In genomic region chr9:104322581-104322980, GRCh38 we compare ENCODE assay signal across 19 cellular contexts.
DNase-seq lines count a peak whose midpoint lies in the region; ATAC-seq, FAIRE-seq and TF ChIP-seq lines count a peak whose summit lies in the region.
"Had no signal": no experiment of that assay in that cellular context is flagged by ENCODE, and none has a peak within 500 bp of the region (broad histone marks: within the 10 kb centered on the region; RNA-seq: fewer than 3 reads in every experiment).

No MANE protein-coding gene starts in this region.

- no peaks in the 10 kb centered on the region for H3K9me3 ChIP-seq in H1 (ENCODE audit: insufficient read depth in 2 of 2, low read depth in 1 of 2, low read length in 1 of 2)
- no peaks in the 10 kb centered on the region for H3K9me3 ChIP-seq in neural progenitor cell (ENCODE audit: low read depth)
- no peaks in the 10 kb centered on the region for H3K9me3 ChIP-seq in stomach
- no peaks in the 10 kb centered on the region for H3K9me3 ChIP-seq in CD4-positive, alpha-beta T cell (ENCODE audit: control insufficient read depth, low read length)

- H4K8ac ChIP-seq in H1 (ENCODE audit: extremely low read depth, insufficient read depth, low read length), result no peak overlapping the region

- H2BK20ac ChIP-seq in H1 (ENCODE audit: low read length), result no peak overlapping the region

- no peaks in the 10 kb centered on the region for H3K36me3 ChIP-seq in GM23338 (ENCODE audit: insufficient read depth)
- H3K36me3 ChIP-seq in H1 (ENCODE audit: control insufficient read depth in 2 of 4, insufficient read depth in 4 of 4, low read length in 3 of 4), result no peaks in the 10 kb centered on the region
- H3K36me3 ChIP-seq in neural progenitor cell, result no peaks in the 10 kb centered on the region
- no peaks in the 10 kb centered on the region for H3K36me3 ChIP-seq in stomach

- no peak overlapping the region for H2AK5ac ChIP-seq in H1 (ENCODE audit: low read depth, low read length)

- H3K9me2 ChIP-seq in GM23338 (ENCODE audit: insufficient read depth), result no peaks in the 10 kb centered on the region

- H2BK120ac ChIP-seq in H1 (replicated peaks; ENCODE audit: low read depth, low read length), result no peak overlapping the region

- no peak overlapping the region for H3K14ac ChIP-seq in H1 (ENCODE audit: insufficient read length)

- no peak overlapping the region for H3K4me2 ChIP-seq in GM23338
- no peak overlapping the region for H3K4me2 ChIP-seq in H1 (ENCODE audit: insufficient read depth in 1 of 2, low read depth in 2 of 2, low read length in 2 of 2)
- no peak overlapping the region for H3K4me2 ChIP-seq in neural progenitor cell

- ATAC-seq in GM23338, result no peak
- ATAC-seq in CD4-positive, alpha-beta T cell (ENCODE audit: poor library complexity), result no peak
- ATAC-seq: GM12878 had no signal

- H3K4me3 Mint-ChIP-seq in GM23338 (no peak overlapping the region), neural progenitor cell (no peak overlapping the region)
- no peak overlapping the region for H3K4me3 Mint-ChIP-seq in CD4-positive, alpha-beta T cell
- H3K4me3 Mint-ChIP-seq: CD4-positive, CD25-positive, alpha-beta regulatory T cell; CD8-positive, alpha-beta memory T cell had no signal

- POLR2A ChIA-PET in H1 (lab: Charles Lee; ENCODE audit: partially characterized antibody), result no interaction called here
- POLR2A ChIA-PET in CD4-positive, alpha-beta T cell (lab: Charles Lee), result no interaction called here

- H3K79me2 ChIP-seq in GM23338 (replicated peaks; ENCODE audit: insufficient read depth) (no peaks in the 10 kb centered on the region), H1 (ENCODE audit: control insufficient read depth in 1 of 2, insufficient read depth in 2 of 2, low read length in 2 of 2) (no peaks in the 10 kb centered on the region), neural progenitor cell (ENCODE audit: low read depth) (no peaks in the 10 kb centered on the region)

- no peak for TF ChIP-seq EP300 in H1 (IDR thresholded peaks at IDR 0.05; ENCODE audit: borderline replicate concordance in 1 of 2, low read depth in 2 of 2, low read length in 2 of 2)
- TF ChIP-seq EP300 in stomach (IDR thresholded peaks at IDR 0.05), result no peak

- H2BK5ac ChIP-seq in H1 (ENCODE audit: low read depth, low read length), result no peak overlapping the region

- no peak overlapping the region for H3K56ac ChIP-seq in H1 (replicated peaks; ENCODE audit: insufficient read length, low read depth, low read length)

- WGBS in H1 (ENCODE audit: extremely low coverage in 1 of 2, insufficient coverage in 1 of 2, insufficient read length in 1 of 2, insufficient replicate concordance in 2 of 2, low coverage in 1 of 2, low lambda C conversion rate in 2 of 2, missing lambda C conversion rate in 1 of 2), 2 experiments, result 98% methylated on average over 3 of the region's 3 CpGs; no CpG with 5 or more reads in 1 of the 2 experiments
- 47 to 87% (median 67%) methylated on average over 3 of the region's 3 CpGs for WGBS in stomach, 5 donors

- TF ChIP-seq POLR2A in H1 (IDR thresholded peaks at IDR 0.05; ENCODE audit: control extremely low read depth in 1 of 2, low read depth in 2 of 2, low read length in 2 of 2), result no peak
- TF ChIP-seq POLR2A in stomach (IDR thresholded peaks at IDR 0.05), result no peak

- H4K20me1 ChIP-seq in GM23338 (replicated peaks; ENCODE audit: insufficient read depth), result no peaks in the 10 kb centered on the region
- H4K20me1 ChIP-seq in H1 (replicated peaks in 1 of 2; ENCODE audit: control insufficient read depth in 1 of 2, insufficient read depth in 2 of 2, low read length in 2 of 2), result no peaks in the 10 kb centered on the region
- H4K20me1 ChIP-seq in neural progenitor cell (ENCODE audit: low read depth), result no peaks in the 10 kb centered on the region

- no peak for TF ChIP-seq RAD21 in H1 (IDR thresholded peaks at IDR 0.05 in 1 of 2, conservative IDR thresholded peaks at IDR 0.05 in 1 of 2; ENCODE audit: low read depth in 2 of 2, low read length in 2 of 2)

- CTCF ChIA-PET in H1 (lab: Charles Lee; ENCODE audit: partially characterized antibody), result interaction anchor here (3.4 kb wide), 1 partner anchor 147 kb away, joined by 8 read pairs; no protein-coding TSS in a partner anchor
- CTCF ChIA-PET in CD4-positive, alpha-beta T cell (lab: Charles Lee), result no interaction called here

- H3K4me3 ChIP-seq in GM23338, result no peak overlapping the region
- H3K4me3 ChIP-seq in H1 (ENCODE audit: extremely low read depth in 1 of 4, insufficient read depth in 2 of 4, low read depth in 3 of 4, low read length in 4 of 4), result no peak overlapping the region
- no peak overlapping the region for H3K4me3 ChIP-seq in neural progenitor cell
- no peak overlapping the region for H3K4me3 ChIP-seq in stomach
- H3K4me3 ChIP-seq: GM12878 had no signal

- no peak overlapping the region for H3K9ac ChIP-seq in H1 (replicated peaks in 1 of 4; ENCODE audit: extremely low read depth in 1 of 4, low read depth in 3 of 4, low read length in 3 of 4)
- no peak overlapping the region for H3K9ac ChIP-seq in neural progenitor cell

- H4K91ac ChIP-seq in H1 (replicated peaks; ENCODE audit: insufficient read length, low read length), result no peak overlapping the region

- no peak overlapping the region; the same call in 1 of the 2 replicates for H3K27ac Mint-ChIP-seq in GM23338
- no peak overlapping the region for H3K27ac Mint-ChIP-seq in neural progenitor cell
- H3K27ac Mint-ChIP-seq in CD4-positive, alpha-beta T cell, result no peak overlapping the region
- H3K27ac Mint-ChIP-seq: CD4-positive, CD25-positive, alpha-beta regulatory T cell; CD8-positive, alpha-beta memory T cell had no signal

- no peak overlapping the region for H2BK15ac ChIP-seq in H1 (ENCODE audit: low read length)

- intact Hi-C loops in stomach (cut with DNase I; ENCODE audit: low total_unique reads), result no loop called here
- intact Hi-C loops in CD4-positive, alpha-beta T cell (cut with DNase I, micrococcal nuclease), result no loop called here

- no peaks in the 10 kb centered on the region for H3K27me3 ChIP-seq in GM23338 (ENCODE audit: insufficient read depth)
- no peaks in the 10 kb centered on the region for H3K27me3 ChIP-seq in H1 (replicated peaks in 1 of 4; ENCODE audit: control insufficient read depth in 3 of 4, extremely low read depth in 1 of 4, insufficient read depth in 3 of 4, low read length in 3 of 4)
- H3K27me3 ChIP-seq in neural progenitor cell, result no peaks in the 10 kb centered on the region
- H3K27me3 ChIP-seq in stomach, result no peaks in the 10 kb centered on the region
- no peaks in the 10 kb centered on the region for H3K27me3 ChIP-seq in CD4-positive, alpha-beta T cell (ENCODE audit: control insufficient read depth, insufficient read depth, low read length)

- H3K4me1 Mint-ChIP-seq in GM23338, result peaks cover 3% of the 10 kb centered on the region; the same call in 2 of the 3 replicates
- no peaks in the 10 kb centered on the region for H3K4me1 Mint-ChIP-seq in neural progenitor cell
- H3K4me1 Mint-ChIP-seq in CD4-positive, alpha-beta T cell (ENCODE audit: low read depth), result no peaks in the 10 kb centered on the region
- H3K4me1 Mint-ChIP-seq: CD4-positive, CD25-positive, alpha-beta regulatory T cell; CD8-positive, alpha-beta memory T cell had no signal

- TF ChIP-seq CTCF in GM23338 (conservative IDR thresholded peaks at IDR 0.05; ENCODE audit: low read depth in 2 of 2) (no peak), H1 (IDR thresholded peaks at IDR 0.05; ENCODE audit: control extremely low read depth in 1 of 3, insufficient read depth in 1 of 3, low read depth in 1 of 3, low read length in 3 of 3) (no peak), neural progenitor cell (IDR thresholded peaks at IDR 0.05) (no peak), stomach (IDR thresholded peaks at IDR 0.05) (no peak)
- no peak for TF ChIP-seq CTCF in CD4-positive, alpha-beta T cell (IDR thresholded peaks at IDR 0.05)

- no peak overlapping the region for H3K23ac ChIP-seq in H1 (ENCODE audit: insufficient read length)

- no peak for FAIRE-seq in H1 (lab: Jason Lieb, UNC)
- FAIRE-seq: D721Med, GM12878 had no signal

- H4K5ac ChIP-seq in H1 (ENCODE audit: insufficient read length, low read depth, low read length), result no peak overlapping the region

- DNase-seq in GM23338 (ENCODE audit: low spot score) (no peak), H1 (ENCODE audit: low read depth in 1 of 2, low spot score in 2 of 2) (no peak), neural progenitor cell (ENCODE audit: low spot score) (no peak), stomach (peak; percentile 79), NCI-H524 (lab: John Stamatoyannopoulos, UW) (no peak), inferior parietal cortex (ENCODE audit: extremely low spot score) (no peak)
- DNase-seq in CD4-positive, alpha-beta T cell, result no peak
- DNase-seq: CD4-positive, CD25-positive, alpha-beta regulatory T cell; CD8-positive, alpha-beta memory T cell; DMS 273 treated with DMSO at 0.1 percent for 48 hours; DMS79; EL; GDM1; GOT3; H7; HCEC 1CT had no signal

- no peaks in the 10 kb centered on the region for H3F3A ChIP-seq in GM23338 (replicated peaks; ENCODE audit: low read depth)
- H3F3A ChIP-seq in neural progenitor cell (ENCODE audit: low read depth), result no peaks in the 10 kb centered on the region

- no peak overlapping the region for H3K27ac ChIP-seq in GM23338 (ENCODE audit: low read depth)
- H3K27ac ChIP-seq in H1 (ENCODE audit: low read depth, low read length), result no peak overlapping the region
- H3K27ac ChIP-seq in neural progenitor cell, result no peak overlapping the region
- H3K27ac ChIP-seq in stomach, result peak overlapping the region in 1 of 5 donors; percentile 3
- H3K27ac ChIP-seq in CD4-positive, alpha-beta T cell (ENCODE audit: low read depth, low read length), result no peak overlapping the region
- H3K27ac ChIP-seq: C4-2B had no signal

- no peak overlapping the region for H3K4ac ChIP-seq in H1 (replicated peaks; ENCODE audit: insufficient read length, low read depth, low read length)

- H3K36me3 Mint-ChIP-seq in GM23338 (ENCODE audit: low read depth), result no peaks in the 10 kb centered on the region
- no peaks in the 10 kb centered on the region for H3K36me3 Mint-ChIP-seq in neural progenitor cell
- no peaks in the 10 kb centered on the region for H3K36me3 Mint-ChIP-seq in CD4-positive, alpha-beta T cell (ENCODE audit: low read depth)
- H3K36me3 Mint-ChIP-seq: CD4-positive, CD25-positive, alpha-beta regulatory T cell; CD8-positive, alpha-beta memory T cell had no signal

- H3K4me1 ChIP-seq in GM23338 (ENCODE audit: insufficient read depth), result no peaks in the 10 kb centered on the region
- H3K4me1 ChIP-seq in H1 (replicated peaks in 1 of 4; ENCODE audit: control insufficient read depth in 3 of 4, insufficient read depth in 4 of 4, low read length in 3 of 4), result no peaks in the 10 kb centered on the region
- H3K4me1 ChIP-seq in neural progenitor cell, result no peaks in the 10 kb centered on the region
- no peaks in the 10 kb centered on the region for H3K4me1 ChIP-seq in stomach

- H2AFZ ChIP-seq in GM23338 (peak overlapping the region; percentile 29; the same call in 1 of the 2 replicates), H1 (ENCODE audit: low read length) (0 out of 2 replicates have a peak overlapping the region, but pooled peaks have one; percentile 4), neural progenitor cell (replicated peaks) (peak overlapping the region; percentile 26)

- H3K27me3 Mint-ChIP-seq in GM23338 (ENCODE audit: insufficient read depth, low read depth, poor library complexity) (no peaks in the 10 kb centered on the region), neural progenitor cell (ENCODE audit: insufficient read depth, low read depth) (no peaks in the 10 kb centered on the region)
- H3K27me3 Mint-ChIP-seq in CD4-positive, alpha-beta T cell, result no peaks in the 10 kb centered on the region
- H3K27me3 Mint-ChIP-seq: CD4-positive, CD25-positive, alpha-beta regulatory T cell; CD8-positive, alpha-beta memory T cell had no signal

- H3K9me3 Mint-ChIP-seq in GM23338 (peaks cover 3% of the 10 kb centered on the region; the same call in 2 of the 3 replicates), neural progenitor cell (no peaks in the 10 kb centered on the region)
- H3K9me3 Mint-ChIP-seq in CD4-positive, alpha-beta T cell, result peaks cover 2% of the 10 kb centered on the region

- H2BK12ac ChIP-seq in H1 (ENCODE audit: low read depth, low read length), result no peak overlapping the region

- no peaks in the 10 kb centered on the region for H3K23me2 ChIP-seq in H1 (ENCODE audit: low read depth, low read length)

- H3K18ac ChIP-seq in H1 (ENCODE audit: extremely low read depth, low read length), result no peak overlapping the region

- H3K79me1 ChIP-seq in H1 (ENCODE audit: low read depth, low read length), result no peaks in the 10 kb centered on the region
